39 cellular contexts compared by ENCODE assay signal in genomic region chr7:151128716-151129115, GRCh38. TPM values are rescaled to one million over a fixed set of nuclear protein-coding genes. Genes with fewer than 3 reads are reported as not detected.
"Had no signal": no experiment of that assay in that cellular context is flagged by ENCODE, and none has a peak within 500 bp of the region (broad histone marks: within the 10 kb centered on the region; RNA-seq: fewer than 3 reads in every experiment).

No MANE protein-coding gene starts in this region.

- DNase-seq: activated B cell treated with CpG ODN at 0.5 μM for 24 hours; activated CD4-positive, alpha-beta memory T cell treated with anti-CD3 and anti-CD28 coated beads for 36 hours; activated CD4-positive, alpha-beta T cell treated with anti-CD3 and anti-CD28 coated beads for 36 hours; activated CD4-positive, alpha-beta T cell treated with anti-CD3 and anti-CD28 coated beads, Interleukin-2, amount 10 ng/mL, durations not matched to agents 24 days and 14 days; activated CD4-positive, CD25-positive, alpha-beta regulatory T cell treated with anti-CD3 and anti-CD28 coated beads, Interleukin-2, amount 50 U/mL, for 72 hours; activated CD8-positive, alpha-beta memory T cell treated with anti-CD3 and anti-CD28 coated beads, Interleukin-2, amount 10 ng/mL, durations not matched to agents 7 days and 5 days; activated CD8-positive, alpha-beta memory T cell treated with anti-CD3 and anti-CD28 coated beads, Interleukin-2, amount 50 U/mL, for 4 hours; activated CD8-positive, alpha-beta T cell treated with anti-CD3 and anti-CD28 coated beads, Interleukin-2, amount 10 ng/mL, durations not matched to agents 7 days and 5 days; activated effector memory CD4-positive, alpha-beta T cell treated with anti-CD3 and anti-CD28 coated beads, Interleukin-2, amount 50 U/mL, for 16 hours; activated naive CD4-positive, alpha-beta T cell treated with anti-CD3 and anti-CD28 coated beads for 36 hours; activated naive CD8-positive, alpha-beta T cell treated with anti-CD3 and anti-CD28 coated beads for 36 hours; activated naive CD8-positive, alpha-beta T cell treated with anti-CD3 and anti-CD28 coated beads, Interleukin-2, amount 50 U/mL, for 24 hours; activated T-cell treated with anti-CD3 and anti-CD28 coated beads, Interleukin-2, amount 50 U/mL, for 1 hour; activated T-cell treated with anti-CD3 and anti-CD28 coated beads, Interleukin-2, amount 50 U/mL, for 48 hours; adrenal gland; amygdala; aorta; body of pancreas; caudate nucleus; cortex of kidney; dermis blood vessel endothelial cell; effector CD4-positive, alpha-beta T cell; effector memory CD8-positive, alpha-beta T cell; esophagus squamous epithelium; foreskin melanocyte; T-helper 1 cell; T-helper 17 cell; T1000; WERI-Rb-1 had no signal

- H3K27ac ChIP-seq: adrenal gland, body of pancreas, epithelial cell of prostate, esophagus squamous epithelium, gastroesophageal sphincter, WERI-Rb-1 had no signal

- ATAC-seq: activated CD4-positive, alpha-beta T cell treated with anti-CD3 and anti-CD28 coated beads for 36 hours; activated CD8-positive, alpha-beta memory T cell treated with anti-CD3 and anti-CD28 coated beads, Interleukin-2, amount 10 ng/mL, durations not matched to agents 7 days and 5 days; activated CD8-positive, alpha-beta T cell treated with anti-CD3 and anti-CD28 coated beads, Interleukin-2, amount 10 ng/mL, durations not matched to agents 7 days and 5 days; activated naive CD8-positive, alpha-beta T cell treated with anti-CD3 and anti-CD28 coated beads, Interleukin-2, amount 50 U/mL, for 24 hours; body of pancreas; effector memory CD8-positive, alpha-beta T cell; gastroesophageal sphincter; T-helper 17 cell had no signal

- H3K9me3 ChIP-seq: adrenal gland, body of pancreas, esophagus squamous epithelium, gastroesophageal sphincter had no signal

- H3K4me3 ChIP-seq: adrenal gland, body of pancreas, esophagus squamous epithelium, gastroesophageal sphincter had no signal

- H3K27me3 ChIP-seq: adrenal gland, body of pancreas, esophagus squamous epithelium, gastroesophageal sphincter had no signal

RNA-seq across cellular contexts. Expression of gene GBX1, which starts 38.8 kb away (rescaled TPM):
- total RNA-seq: activated B cell treated with CpG ODN at 0.5 μM for 24 hours; activated CD4-positive, alpha-beta memory T cell treated with anti-CD3 and anti-CD28 coated beads for 36 hours; activated CD4-positive, alpha-beta T cell treated with anti-CD3 and anti-CD28 coated beads, Interleukin-2, amount 10 ng/mL, durations not matched to agents 24 days and 14 days; activated CD8-positive, alpha-beta memory T cell treated with anti-CD3 and anti-CD28 coated beads for 36 hours; activated CD8-positive, alpha-beta memory T cell treated with anti-CD3 and anti-CD28 coated beads, Interleukin-2, amount 10 ng/mL, durations not matched to agents 7 days and 5 days; activated CD8-positive, alpha-beta T cell treated with anti-CD3 and anti-CD28 coated beads, Interleukin-2, amount 10 ng/mL, durations not matched to agents 7 days and 5 days; activated naive CD4-positive, alpha-beta T cell treated with anti-CD3 and anti-CD28 coated beads for 36 hours; activated naive CD8-positive, alpha-beta T cell treated with anti-CD3 and anti-CD28 coated beads for 36 hours; activated T-helper 1 cell treated with anti-CD3 and anti-CD28 coated beads, Interleukin-12 subunit alpha, Interleukin-12 subunit beta, Interleukin-2, Interleukin-4 antibody, amounts not matched to agents 30 ng/mL and 10 ng/mL and 1 ng/mL, durations not matched to agents 14 hours and 24 hours and 36 hours; activated T-helper 2 cell treated with anti-CD3 and anti-CD28 coated beads, Interferon-gamma antibody, Interleukin-2, Interleukin-4, amounts not matched to agents 10 μg/mL and 5 μg/mL and 100 μg/mL, durations not matched to agents 14 hours and 24 hours and 36 hours; adrenal gland; aorta; body of pancreas; chondrocyte; dermis blood vessel endothelial cell; esophagus squamous epithelium; fibroblast of lung; fibroblast of villous mesenchyme; gastroesophageal sphincter; glomerular endothelial cell; T-helper 17 cell had no signal
- polyA plus RNA-seq: adrenal gland, aorta, esophagus, fibroblast of lung had no signal

RNA-seq across cellular contexts. Expression of gene ASB10, which starts 58.3 kb away (rescaled TPM):
- total RNA-seq: activated B cell treated with CpG ODN at 0.5 μM for 24 hours; activated CD4-positive, alpha-beta memory T cell treated with anti-CD3 and anti-CD28 coated beads for 36 hours; activated CD4-positive, alpha-beta T cell treated with anti-CD3 and anti-CD28 coated beads for 36 hours; activated CD4-positive, alpha-beta T cell treated with anti-CD3 and anti-CD28 coated beads, Interleukin-2, amount 10 ng/mL, durations not matched to agents 24 days and 14 days; activated CD8-positive, alpha-beta memory T cell treated with anti-CD3 and anti-CD28 coated beads for 36 hours; activated CD8-positive, alpha-beta memory T cell treated with anti-CD3 and anti-CD28 coated beads, Interleukin-2, amount 10 ng/mL, durations not matched to agents 7 days and 5 days; activated CD8-positive, alpha-beta T cell treated with anti-CD3 and anti-CD28 coated beads, Interleukin-2, amount 10 ng/mL, durations not matched to agents 7 days and 5 days; activated naive CD4-positive, alpha-beta T cell treated with anti-CD3 and anti-CD28 coated beads for 36 hours; activated naive CD8-positive, alpha-beta T cell treated with anti-CD3 and anti-CD28 coated beads for 36 hours; activated T-helper 1 cell treated with anti-CD3 and anti-CD28 coated beads, Interleukin-12 subunit alpha, Interleukin-12 subunit beta, Interleukin-2, Interleukin-4 antibody, amounts not matched to agents 30 ng/mL and 10 ng/mL and 1 ng/mL, durations not matched to agents 14 hours and 24 hours and 36 hours; activated T-helper 2 cell treated with anti-CD3 and anti-CD28 coated beads, Interferon-gamma antibody, Interleukin-2, Interleukin-4, amounts not matched to agents 10 μg/mL and 5 μg/mL and 100 μg/mL, durations not matched to agents 14 hours and 24 hours and 36 hours; adrenal gland; aorta; body of pancreas; chondrocyte; dermis blood vessel endothelial cell; esophagus squamous epithelium; fibroblast of lung; fibroblast of villous mesenchyme; gastroesophageal sphincter; glomerular endothelial cell; T-helper 17 cell had no signal
- polyA plus RNA-seq: adrenal gland, aorta, fibroblast of lung had no signal
